Comparison of ENCODE assay signal across 8 cellular contexts in genomic region chr2:180604077-180604476, GRCh38.
DNase-seq lines count a peak whose midpoint lies in the region; ATAC-seq and TF ChIP-seq lines count a peak whose summit lies in the region.

No MANE protein-coding gene starts in this region.

- H3K27me3 Mint-ChIP-seq in osteocyte (ENCODE audit: unreplicated experiment): no peaks in the 10 kb centered on the region

- no peak overlapping the region for H3K4me3 ChIP-seq in epithelial cell of esophagus (ENCODE audit: low read length)

- no peaks in the 10 kb centered on the region for H3K36me3 Mint-ChIP-seq in osteocyte (ENCODE audit: unreplicated experiment)

- no peak overlapping the region for H3K27ac Mint-ChIP-seq in osteocyte (ENCODE audit: unreplicated experiment)

- TF ChIP-seq CTCF in AG09319 (IDR thresholded peaks at IDR 0.05; ENCODE audit: low read depth, low read length) (peak; percentile 0; the same call in 1 of the 2 replicates), epithelial cell of esophagus (IDR thresholded peaks at IDR 0.05; ENCODE audit: insufficient read depth, low read depth, low read length, missing control alignments) (peak; percentile 49), osteocyte (IDR thresholded peaks at IDR 0.05) (no peak)

- no peaks in the 10 kb centered on the region for H3K4me1 Mint-ChIP-seq in osteocyte (ENCODE audit: unreplicated experiment)

- DNase-seq in AG09319 (ENCODE audit: extremely low read depth, low read depth) (no peak), NAMALWA (ENCODE audit: low spot score) (peak; percentile 60), epithelial cell of esophagus (ENCODE audit: low read depth) (peak; percentile 53), GDM1 (lab: John Stamatoyannopoulos, UW) (no peak), osteocyte (ENCODE audit: extremely low spot score, unreplicated experiment) (no peak)
- DNase-seq in activated effector memory CD4-positive, alpha-beta T cell treated with anti-CD3 and anti-CD28 coated beads, Interleukin-2, amount 50 U/mL, for 16 hours: no peak

- H3K4me3 Mint-ChIP-seq in osteocyte (ENCODE audit: unreplicated experiment): no peak overlapping the region

- no peaks in the 10 kb centered on the region for H3K9me3 Mint-ChIP-seq in osteocyte (ENCODE audit: unreplicated experiment)

- peak; percentile 68 for ATAC-seq in GM21367 (IDR thresholded peaks at IDR 0.05; ENCODE audit: unreplicated experiment)
- no peak for ATAC-seq in HG02610 (IDR thresholded peaks at IDR 0.05; ENCODE audit: unreplicated experiment)

Comparison
In these comparisons a context has a peak if more than half of its experiments do, and no peak if none do; other contexts are left out.
1. DNase-seq: peak in NAMALWA (single experiment) and epithelial cell of esophagus (single experiment); none in AG09319 (single experiment), GDM1 (single experiment), osteocyte (single experiment) and activated effector memory CD4-positive, alpha-beta T cell treated with anti-CD3 and anti-CD28 coated beads, Interleukin-2, amount 50 U/mL, for 16 hours (single experiment).